13 cellular contexts compared by ENCODE assay signal in genomic region chr11:100910808-100911207, GRCh38.
A peak's percentile ranks its signal among the peaks of the same experiment; 100 is the strongest.
DNase-seq lines count a peak whose midpoint lies in the region; ATAC-seq lines count a peak whose summit lies in the region.
"Had no signal": no experiment of that assay in that cellular context is flagged by ENCODE, and none has a peak within 500 bp of the region (broad histone marks: within the 10 kb centered on the region; RNA-seq: fewer than 3 reads in every experiment).

No MANE protein-coding gene starts in this region.

- no peaks in the 10 kb centered on the region for H3K9me3 Mint-ChIP-seq in naive B cell

- no peak overlapping the region for H3K4me3 Mint-ChIP-seq in naive B cell

- H3K36me3 ChIP-seq in MG63, result no peaks in the 10 kb centered on the region
- H3K36me3 ChIP-seq in effector memory CD4-positive, alpha-beta T cell (ENCODE audit: control insufficient read depth, insufficient read depth, low read length), result no peaks in the 10 kb centered on the region
- H3K36me3 ChIP-seq: colonic mucosa, gastrocnemius medialis had no signal

- H3K4me3 ChIP-seq in MG63, result no peak overlapping the region
- H3K4me3 ChIP-seq in effector memory CD4-positive, alpha-beta T cell (ENCODE audit: insufficient read depth, low read depth, low read length, poor library complexity, severe bottlenecking), result no peak overlapping the region
- H3K4me3 ChIP-seq: colonic mucosa, gastrocnemius medialis, left ventricle myocardium inferior had no signal

- peaks cover 0 to 8% of the 10 kb centered on the region in 2 donors for H3K36me3 Mint-ChIP-seq in naive B cell

- no peaks in the 10 kb centered on the region for H3K4me1 ChIP-seq in effector memory CD4-positive, alpha-beta T cell (ENCODE audit: control insufficient read depth, insufficient read depth, low read length, poor library complexity, severe bottlenecking)
- H3K4me1 ChIP-seq: colonic mucosa, gastrocnemius medialis, left ventricle myocardium inferior had no signal

- no peaks in the 10 kb centered on the region for H3K27me3 ChIP-seq in MG63
- H3K27me3 ChIP-seq in effector memory CD4-positive, alpha-beta T cell (replicated peaks; ENCODE audit: control insufficient read depth, insufficient read depth, low read length, poor library complexity, severe bottlenecking), result no peaks in the 10 kb centered on the region
- H3K27me3 ChIP-seq: colonic mucosa, gastrocnemius medialis had no signal

- peaks cover 7 to 10% (median 8%) of the 10 kb centered on the region in 3 donors for H3K4me1 Mint-ChIP-seq in naive B cell

- DNase-seq in naive B cell (peak; percentile 4), MG63 (no peak), ecto neural progenitor cell (ENCODE audit: low spot score) (no peak)
- no peak for DNase-seq in effector memory CD4-positive, alpha-beta T cell
- DNase-seq: colonic mucosa, EL, gastrocnemius medialis, left ventricle myocardium inferior, substantia nigra had no signal

- no peaks in the 10 kb centered on the region for H3K9me3 ChIP-seq in MG63
- no peaks in the 10 kb centered on the region for H3K9me3 ChIP-seq in effector memory CD4-positive, alpha-beta T cell (ENCODE audit: control insufficient read depth, low read length)
- H3K9me3 ChIP-seq: colonic mucosa, gastrocnemius medialis, left ventricle myocardium inferior had no signal

- H3K27me3 Mint-ChIP-seq in naive B cell, result no peaks in the 10 kb centered on the region

- H3K27ac Mint-ChIP-seq in naive B cell, result peak overlapping the region in 1 of 6 donors; percentile 60

- ATAC-seq in GM18870 (IDR thresholded peaks at IDR 0.05; ENCODE audit: unreplicated experiment), result peak; percentile 95
- peak; percentile 92 for ATAC-seq in GM21619 (IDR thresholded peaks at IDR 0.05; ENCODE audit: unreplicated experiment)
- ATAC-seq in HG03135 (IDR thresholded peaks at IDR 0.05; ENCODE audit: unreplicated experiment), result peak; percentile 90
- ATAC-seq in naive B cell (ENCODE audit: low read depth in 2 of 2), result peak; percentile 65 to 70
- ATAC-seq: gastrocnemius medialis had no signal

- H3K27ac ChIP-seq in effector memory CD4-positive, alpha-beta T cell (ENCODE audit: insufficient read depth, low read length, poor library complexity, severe bottlenecking), result no peak overlapping the region
- H3K27ac ChIP-seq: colonic mucosa, gastrocnemius medialis, left ventricle myocardium inferior, VCaP had no signal
